In the genomic region with DNA sequence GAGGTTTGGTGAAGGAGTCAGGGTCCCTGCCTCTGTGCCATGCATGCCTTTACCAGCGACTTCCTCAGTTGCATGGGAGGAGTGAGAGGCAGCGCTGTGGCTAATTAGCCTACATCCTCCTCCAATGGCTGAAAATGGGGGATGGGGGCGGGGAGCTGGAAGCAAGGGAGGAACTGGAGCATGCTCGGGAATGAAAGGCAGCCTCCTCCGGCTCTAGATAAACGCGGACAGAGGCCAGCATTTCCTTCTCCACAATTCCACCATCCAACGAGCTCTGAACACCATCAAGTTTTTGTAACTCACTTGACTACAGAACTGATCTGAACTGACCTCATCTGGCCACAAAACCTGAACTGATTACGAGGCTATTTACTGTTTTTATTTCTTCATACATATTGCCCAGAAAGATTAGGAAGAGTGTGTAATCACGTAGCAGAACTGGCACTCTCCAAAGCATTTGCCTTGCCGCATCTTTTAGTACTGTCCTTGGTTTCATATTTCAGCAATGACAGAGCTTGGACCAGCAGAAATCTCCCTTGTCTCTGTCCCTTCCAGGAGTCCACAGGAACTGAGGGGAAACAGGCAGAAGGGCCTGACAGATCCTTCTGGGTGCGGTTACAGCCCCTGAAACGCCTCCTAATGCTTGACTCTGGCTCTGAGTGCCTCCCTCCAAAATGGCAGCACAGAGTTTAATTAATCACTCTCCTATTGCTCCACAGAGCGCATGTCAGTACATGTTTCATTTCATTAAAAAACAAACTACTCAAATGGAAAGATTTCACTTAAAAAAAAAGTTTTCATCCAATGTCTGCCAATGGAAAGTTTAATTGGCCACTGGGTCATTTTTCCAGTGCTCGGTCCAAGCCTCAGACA, we compare ENCODE assay signal across 9 cellular contexts. TPM values are rescaled to one million over a fixed set of nuclear protein-coding genes. Genes with fewer than 3 reads are reported as not detected.
DNase-seq lines count a peak whose midpoint lies in the region; ATAC-seq and TF ChIP-seq lines count a peak whose summit lies in the region.
"Had no signal": no experiment of that assay in that cellular context is flagged by ENCODE, and none has a peak within 500 bp of the region (broad histone marks: within the 10 kb centered on the region; RNA-seq: fewer than 3 reads in every experiment).

No MANE protein-coding gene starts in this region.

- no peak for TF ChIP-seq POLR2A in heart left ventricle (IDR thresholded peaks at IDR 0.05)

- H3K79me2 ChIP-seq in trophoblast cell (ENCODE audit: control insufficient read depth, insufficient read depth, low read length, poor library complexity): no peaks in the 10 kb centered on the region

- H3K27ac Mint-ChIP-seq in activated T-helper 2 cell treated with anti-CD3 and anti-CD28 coated beads, Interferon-gamma antibody, Interleukin-2, Interleukin-4, amounts not matched to agents 10 μg/mL and 5 μg/mL and 100 μg/mL, durations not matched to agents 14 hours and 24 hours and 36 hours: peak overlapping the region; percentile 24
- H3K27ac Mint-ChIP-seq in activated T-helper 1 cell treated with anti-CD3 and anti-CD28 coated beads, Interleukin-12 subunit alpha, Interleukin-12 subunit beta, Interleukin-2, Interleukin-4 antibody, amounts not matched to agents 30 ng/mL and 10 ng/mL and 1 ng/mL, durations not matched to agents 14 hours and 24 hours and 36 hours: no peak overlapping the region

- intact Hi-C loops in activated T-helper 2 cell treated with anti-CD3 and anti-CD28 coated beads, Interferon-gamma antibody, Interleukin-2, Interleukin-4, amounts not matched to agents 10 μg/mL and 5 μg/mL and 100 μg/mL, durations not matched to agents 14 hours and 24 hours and 36 hours (cut with micrococcal nuclease): no loop called here
- intact Hi-C loops in heart left ventricle (cut with DNase I): no loop called here
- intact Hi-C loops in activated T-helper 1 cell treated with anti-CD3 and anti-CD28 coated beads, Interleukin-12 subunit alpha, Interleukin-12 subunit beta, Interleukin-2, Interleukin-4 antibody, amounts not matched to agents 30 ng/mL and 10 ng/mL and 1 ng/mL, durations not matched to agents 14 hours and 24 hours and 36 hours (cut with micrococcal nuclease): loop anchor here (5.0 kb wide), 1 partner anchor 57 kb away; the partner anchor contains the start of gene TRAF3IP2

- H2AFZ ChIP-seq in trophoblast cell (ENCODE audit: insufficient read depth, low read length, poor library complexity): no peak overlapping the region

- H3K4me3 Mint-ChIP-seq in activated T-helper 2 cell treated with anti-CD3 and anti-CD28 coated beads, Interferon-gamma antibody, Interleukin-2, Interleukin-4, amounts not matched to agents 10 μg/mL and 5 μg/mL and 100 μg/mL, durations not matched to agents 14 hours and 24 hours and 36 hours (ENCODE audit: low read depth): no peak overlapping the region
- no peak overlapping the region for H3K4me3 Mint-ChIP-seq in activated T-helper 1 cell treated with anti-CD3 and anti-CD28 coated beads, Interleukin-12 subunit alpha, Interleukin-12 subunit beta, Interleukin-2, Interleukin-4 antibody, amounts not matched to agents 30 ng/mL and 10 ng/mL and 1 ng/mL, durations not matched to agents 14 hours and 24 hours and 36 hours

- TF ChIP-seq CTCF in heart left ventricle (IDR thresholded peaks at IDR 0.05): no peak

- peak overlapping the region; percentile 55 for H3K23ac ChIP-seq in trophoblast cell (ENCODE audit: low read length)

- H3K36me3 ChIP-seq in heart left ventricle (peaks cover 0 to 45% (median 14%) of the 10 kb centered on the region in 9 donors), trophoblast cell (ENCODE audit: control insufficient read depth in 1 of 2, insufficient read depth in 2 of 2, low read length in 2 of 2) (no peaks in the 10 kb centered on the region)

- H3K27ac ChIP-seq in heart left ventricle (peak overlapping the region; percentile 33 to 82 (median 68)), trophoblast cell (ENCODE audit: low read depth, low read length) (no peak overlapping the region)

- H4K8ac ChIP-seq in trophoblast cell (ENCODE audit: low read depth, low read length): no peak overlapping the region

- H3K27me3 ChIP-seq in heart left ventricle: no peaks in the 10 kb centered on the region
- no peaks in the 10 kb centered on the region for H3K27me3 ChIP-seq in trophoblast cell (ENCODE audit: insufficient read depth, low read length)

- no peak overlapping the region for H3K14ac ChIP-seq in trophoblast cell (ENCODE audit: low read length)

- ATAC-seq in heart left ventricle (peak; percentile 26 to 73 (median 47)), GM18519 (IDR thresholded peaks at IDR 0.05; ENCODE audit: low FRiP score, unreplicated experiment) (no peak)

- H3K4me1 ChIP-seq in heart left ventricle (peaks cover 0 to 76% (median 55%) of the 10 kb centered on the region in 12 donors), trophoblast cell (ENCODE audit: control insufficient read depth in 1 of 2, insufficient read depth in 2 of 2, low read length in 2 of 2) (peaks cover 13 to 20% of the 10 kb centered on the region in 2 experiments)

- H3K9me3 ChIP-seq in heart left ventricle: no peaks in the 10 kb centered on the region
- H3K9me3 ChIP-seq in trophoblast cell (ENCODE audit: insufficient read depth, low read depth, low read length): no peaks in the 10 kb centered on the region

- no peak overlapping the region for H2BK120ac ChIP-seq in trophoblast cell (ENCODE audit: insufficient read depth, low read length, poor library complexity)

- H3K27me3 Mint-ChIP-seq in activated T-helper 2 cell treated with anti-CD3 and anti-CD28 coated beads, Interferon-gamma antibody, Interleukin-2, Interleukin-4, amounts not matched to agents 10 μg/mL and 5 μg/mL and 100 μg/mL, durations not matched to agents 14 hours and 24 hours and 36 hours (ENCODE audit: low read depth): no peaks in the 10 kb centered on the region
- H3K27me3 Mint-ChIP-seq in activated T-helper 1 cell treated with anti-CD3 and anti-CD28 coated beads, Interleukin-12 subunit alpha, Interleukin-12 subunit beta, Interleukin-2, Interleukin-4 antibody, amounts not matched to agents 30 ng/mL and 10 ng/mL and 1 ng/mL, durations not matched to agents 14 hours and 24 hours and 36 hours (ENCODE audit: insufficient read depth): no peaks in the 10 kb centered on the region

- H3K4ac ChIP-seq in trophoblast cell (ENCODE audit: low read depth, low read length): no peak overlapping the region

- H4K12ac ChIP-seq in trophoblast cell (ENCODE audit: low read depth, low read length): no peak overlapping the region

- H3K4me1 Mint-ChIP-seq in activated T-helper 2 cell treated with anti-CD3 and anti-CD28 coated beads, Interferon-gamma antibody, Interleukin-2, Interleukin-4, amounts not matched to agents 10 μg/mL and 5 μg/mL and 100 μg/mL, durations not matched to agents 14 hours and 24 hours and 36 hours (ENCODE audit: low read depth): peaks cover 7% of the 10 kb centered on the region
- no peaks in the 10 kb centered on the region for H3K4me1 Mint-ChIP-seq in activated T-helper 1 cell treated with anti-CD3 and anti-CD28 coated beads, Interleukin-12 subunit alpha, Interleukin-12 subunit beta, Interleukin-2, Interleukin-4 antibody, amounts not matched to agents 30 ng/mL and 10 ng/mL and 1 ng/mL, durations not matched to agents 14 hours and 24 hours and 36 hours (ENCODE audit: low read depth)

- H3K79me1 ChIP-seq in trophoblast cell (ENCODE audit: low read length): no peaks in the 10 kb centered on the region

- H3K4me3 ChIP-seq in heart left ventricle (peak overlapping the region in 3 of 12 donors; percentile 5 to 17 (median 17)), trophoblast cell (ENCODE audit: low read depth, low read length) (no peak overlapping the region)

- peaks cover 57% of the 10 kb centered on the region for H3K36me3 Mint-ChIP-seq in activated T-helper 2 cell treated with anti-CD3 and anti-CD28 coated beads, Interferon-gamma antibody, Interleukin-2, Interleukin-4, amounts not matched to agents 10 μg/mL and 5 μg/mL and 100 μg/mL, durations not matched to agents 14 hours and 24 hours and 36 hours (ENCODE audit: low read depth)
- peaks cover 46% of the 10 kb centered on the region for H3K36me3 Mint-ChIP-seq in activated T-helper 1 cell treated with anti-CD3 and anti-CD28 coated beads, Interleukin-12 subunit alpha, Interleukin-12 subunit beta, Interleukin-2, Interleukin-4 antibody, amounts not matched to agents 30 ng/mL and 10 ng/mL and 1 ng/mL, durations not matched to agents 14 hours and 24 hours and 36 hours (ENCODE audit: low read depth)

- no peak overlapping the region for H2AK5ac ChIP-seq in trophoblast cell (ENCODE audit: low read length)

- H3K9ac ChIP-seq in trophoblast cell (ENCODE audit: low read length): no peak overlapping the region

- no peak overlapping the region for H3K18ac ChIP-seq in trophoblast cell (ENCODE audit: low read length)

- WGBS in heart left ventricle, 4 donors: 45 to 57% (median 52%) methylated on average over 15 of the region's 15 CpGs
- WGBS in trophoblast cell (ENCODE audit: extremely low coverage, insufficient coverage, insufficient read length): no CpG with 5 or more reads among the region's 15 CpGs

- no peak overlapping the region for H2BK12ac ChIP-seq in trophoblast cell (ENCODE audit: low read length)

- H4K91ac ChIP-seq in trophoblast cell (ENCODE audit: low read depth, low read length): no peak overlapping the region

- DNase-seq in ELF-1 (ENCODE audit: low read depth, low spot score) (peak; percentile 89), heart left ventricle (peak; percentile 60 to 79 (median 65)), trophoblast cell (peak in 1 of 2 donors; percentile 28), amniotic stem cell (lab: John Stamatoyannopoulos, UW) (no peak)
- DNase-seq in activated T-helper 2 cell treated with anti-CD3 and anti-CD28 coated beads, Interferon-gamma antibody, Interleukin-2, Interleukin-4, amounts not matched to agents 10 μg/mL and 5 μg/mL and 100 μg/mL, durations not matched to agents 14 hours and 24 hours and 36 hours (ENCODE audit: low spot score): no peak
- DNase-seq in activated T-helper 1 cell treated with anti-CD3 and anti-CD28 coated beads, Interleukin-12 subunit alpha, Interleukin-12 subunit beta, Interleukin-2, Interleukin-4 antibody, amounts not matched to agents 30 ng/mL and 10 ng/mL and 1 ng/mL, durations not matched to agents 14 hours and 24 hours and 36 hours (ENCODE audit: low spot score): no peak
- DNase-seq in effector CD4-positive, alpha-beta T cell: no peak
- DNase-seq: NCI-H2029 treated with DMSO at 0.1 percent for 48 hours had no signal

- H3K4me2 ChIP-seq in trophoblast cell (ENCODE audit: low read length): peak overlapping the region; percentile 22

- no peaks in the 10 kb centered on the region for H3K9me3 Mint-ChIP-seq in activated T-helper 2 cell treated with anti-CD3 and anti-CD28 coated beads, Interferon-gamma antibody, Interleukin-2, Interleukin-4, amounts not matched to agents 10 μg/mL and 5 μg/mL and 100 μg/mL, durations not matched to agents 14 hours and 24 hours and 36 hours
- no peaks in the 10 kb centered on the region for H3K9me3 Mint-ChIP-seq in activated T-helper 1 cell treated with anti-CD3 and anti-CD28 coated beads, Interleukin-12 subunit alpha, Interleukin-12 subunit beta, Interleukin-2, Interleukin-4 antibody, amounts not matched to agents 30 ng/mL and 10 ng/mL and 1 ng/mL, durations not matched to agents 14 hours and 24 hours and 36 hours

- no peak overlapping the region for H2BK5ac ChIP-seq in trophoblast cell (ENCODE audit: low read depth, low read length, poor library complexity)

RNA-seq across cellular contexts. Expression of gene TRAF3IP2, which starts 58.2 kb away (rescaled TPM):
- 20.9 and 22.5 TPM in 2 replicates for total RNA-seq in activated T-helper 2 cell treated with anti-CD3 and anti-CD28 coated beads, Interferon-gamma antibody, Interleukin-2, Interleukin-4, amounts not matched to agents 10 μg/mL and 5 μg/mL and 100 μg/mL, durations not matched to agents 14 hours and 24 hours and 36 hours
- 10 to 100 TPM in 8 of 9 donors, 1 to 10 TPM in 1; 7.4 to 19.4 (median 12.9) TPM for total RNA-seq in heart left ventricle
- polyA plus RNA-seq in heart left ventricle: 10 to 100 TPM; 10.5 to 14.4 TPM
- 17.6 and 19.0 TPM in 2 replicates for polyA plus RNA-seq in trophoblast cell (2013)
- total RNA-seq in activated T-helper 1 cell treated with anti-CD3 and anti-CD28 coated beads, Interleukin-12 subunit alpha, Interleukin-12 subunit beta, Interleukin-2, Interleukin-4 antibody, amounts not matched to agents 30 ng/mL and 10 ng/mL and 1 ng/mL, durations not matched to agents 14 hours and 24 hours and 36 hours: 17.4 and 18.5 TPM in 2 replicates

Comparison
In these comparisons a context has a peak if more than half of its experiments do, and no peak if none do; other contexts are left out.
1. DNase-seq: peak in ELF-1 (single experiment) and heart left ventricle (5 of 5); none in activated T-helper 2 cell treated with anti-CD3 and anti-CD28 coated beads, Interferon-gamma antibody, Interleukin-2, Interleukin-4, amounts not matched to agents 10 μg/mL and 5 μg/mL and 100 μg/mL, durations not matched to agents 14 hours and 24 hours and 36 hours (single experiment), amniotic stem cell (single experiment), activated T-helper 1 cell treated with anti-CD3 and anti-CD28 coated beads, Interleukin-12 subunit alpha, Interleukin-12 subunit beta, Interleukin-2, Interleukin-4 antibody, amounts not matched to agents 30 ng/mL and 10 ng/mL and 1 ng/mL, durations not matched to agents 14 hours and 24 hours and 36 hours (single experiment) and effector CD4-positive, alpha-beta T cell (single experiment).